ENCODE assay signal across 27 cellular contexts in the genomic region with DNA sequence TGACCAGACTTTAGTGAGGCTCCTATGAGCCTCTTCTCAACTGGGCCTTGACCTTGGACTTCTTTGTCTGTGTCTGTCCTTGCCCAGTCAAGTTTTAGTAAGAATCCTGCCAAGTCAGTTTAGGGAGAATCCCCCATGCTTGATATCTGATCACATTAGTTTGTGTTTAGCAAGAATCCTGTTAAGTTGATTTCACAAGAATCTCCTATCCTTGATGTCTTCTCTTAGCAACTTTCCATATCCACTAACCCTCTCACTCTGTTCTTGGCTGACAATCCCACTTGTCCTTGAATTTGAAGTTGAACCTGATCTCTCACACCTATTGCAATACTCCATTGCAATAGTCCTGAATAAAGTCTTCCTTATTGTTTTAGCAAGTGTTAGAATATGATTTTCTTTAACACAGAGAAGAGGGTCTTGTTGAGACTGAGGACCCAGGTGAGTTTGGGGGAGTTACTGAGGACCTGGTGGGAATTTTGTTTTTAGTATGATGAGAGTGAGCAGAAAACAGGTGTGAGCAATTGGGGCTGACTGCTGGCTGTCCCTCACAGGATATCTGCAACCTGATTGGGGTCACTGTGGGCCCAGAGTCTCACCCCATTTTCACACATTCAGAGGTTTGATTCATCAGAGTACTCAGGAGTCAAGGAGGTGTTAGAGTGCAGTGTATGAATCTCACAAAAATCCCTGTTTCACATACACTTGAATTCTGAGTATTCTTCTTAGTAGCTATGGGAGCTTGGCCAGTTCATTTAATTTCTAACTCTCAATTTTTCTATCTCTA.
"Had no signal": no experiment of that assay in that cellular context is flagged by ENCODE, and none has a peak within 500 bp of the region (broad histone marks: within the 10 kb centered on the region; RNA-seq: fewer than 3 reads in every experiment).

No MANE protein-coding gene starts in this region.

- H3K36me3 ChIP-seq: gastrocnemius medialis, pancreas, prostate gland, suprapubic skin, tibial artery, upper lobe of right lung, WERI-Rb-1 had no signal

- H3K27ac ChIP-seq: dorsolateral prefrontal cortex, gastrocnemius medialis, pancreas, prostate gland, suprapubic skin, upper lobe of right lung, WERI-Rb-1 had no signal

- H3K9me3 ChIP-seq: gastrocnemius medialis, pancreas, prostate gland, suprapubic skin, tibial artery, upper lobe of right lung had no signal

- H3K4me1 ChIP-seq: gastrocnemius medialis, pancreas, prostate gland had no signal

- H3K4me3 ChIP-seq: dorsolateral prefrontal cortex, gastrocnemius medialis, pancreas, prostate gland, suprapubic skin, tibial artery, upper lobe of right lung had no signal

- H3K27me3 ChIP-seq: dorsolateral prefrontal cortex, gastrocnemius medialis, pancreas, suprapubic skin, tibial artery, upper lobe of right lung had no signal

- DNase-seq: activated CD4-positive, alpha-beta memory T cell treated with anti-CD3 and anti-CD28 coated beads for 36 hours; activated CD4-positive, alpha-beta T cell treated with anti-CD3 and anti-CD28 coated beads for 48 hours; activated CD8-positive, alpha-beta memory T cell treated with anti-CD3 and anti-CD28 coated beads, Interleukin-2, amount 50 U/mL, for 4 hours; activated gamma-delta T cell; activated naive CD4-positive, alpha-beta T cell treated with anti-CD3 and anti-CD28 coated beads, Interleukin-2, amount 10 ng/mL, durations not matched to agents 7 days and 5 days; activated naive CD8-positive, alpha-beta T cell treated with anti-CD3 and anti-CD28 coated beads, Interleukin-2, amount 10 ng/mL, durations not matched to agents 7 days and 5 days; activated T-cell treated with anti-CD3 and anti-CD28 coated beads, Interleukin-2, amount 50 U/mL, for 24 hours; amygdala; central memory CD4-positive, alpha-beta T cell; dorsolateral prefrontal cortex; effector memory CD4-positive, alpha-beta T cell; erythroblast; gastrocnemius medialis; glutamatergic neuron; left cardiac atrium; naive B cell; pancreas; stimulated activated CD4-positive, alpha-beta T cell treated with anti-CD3 and anti-CD28 coated beads, Interleukin-15, amount 100 ng/mL, for 24 hours; stimulated activated CD4-positive, alpha-beta T cell treated with anti-CD3 and anti-CD28 coated beads, Interleukin-2, amount 100 ng/mL, for 24 hours; stimulated activated naive CD4-positive, alpha-beta T cell; SW 1271; T-helper 9 cell; tibial artery; upper lobe of right lung; WERI-Rb-1 had no signal
